8 cellular contexts compared by ENCODE assay signal in the genomic region with DNA sequence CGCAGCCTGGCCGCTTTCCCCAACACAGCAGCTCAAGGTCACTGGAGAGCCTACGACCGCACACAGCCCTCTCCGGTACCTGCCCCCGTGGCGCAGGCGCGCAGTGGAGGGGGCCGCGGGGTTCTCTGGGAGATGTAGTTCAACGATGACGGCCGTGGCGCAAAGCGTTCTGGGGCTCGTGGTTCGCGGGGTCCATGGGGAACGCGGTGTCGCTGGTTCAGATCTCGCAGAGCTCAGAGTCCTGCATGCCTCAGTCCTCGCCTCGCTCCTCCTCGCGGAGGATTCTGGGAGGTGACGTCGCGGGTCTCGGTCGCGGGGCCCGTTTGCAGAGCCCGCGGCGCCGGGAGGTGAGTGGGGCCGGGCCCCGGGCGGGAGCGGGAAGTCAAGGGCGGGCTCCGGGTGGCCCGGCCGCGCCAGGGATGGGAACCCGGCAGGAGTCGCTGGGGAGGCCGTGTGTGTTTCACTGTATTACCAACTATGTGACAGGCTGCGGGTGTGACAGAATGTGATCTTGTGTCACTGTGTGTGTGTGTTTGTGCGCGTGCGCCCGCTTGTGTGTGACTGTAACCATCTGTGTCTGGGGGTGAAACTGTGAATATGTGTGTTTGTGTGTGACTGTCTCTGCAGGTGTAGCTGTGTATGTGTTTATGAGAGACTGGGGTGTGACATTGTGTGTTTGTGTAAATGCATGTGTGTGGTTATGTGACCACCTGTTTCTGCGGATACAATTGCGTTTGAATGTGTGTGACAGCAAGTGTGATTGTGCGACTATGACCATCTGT. TPM values are rescaled to one million over a fixed set of nuclear protein-coding genes. Genes with fewer than 3 reads are reported as not detected.
DNase-seq lines count a peak whose midpoint lies in the region; ATAC-seq and TF ChIP-seq lines count a peak whose summit lies in the region.

Gene ZNF527, plus strand, starts transcription at position 220 of the 782 bp plus-strand sequence. CDS start 3,100 bp downstream, outside the sequence.

- in situ Hi-C loops in GM13976 (cut with MboI; ENCODE audit: low sequenced_read_pairs, unreplicated experiment): no loop called here

- H3K4me1 ChIP-seq in left ventricle myocardium inferior: peaks cover 25% of the 10 kb centered on the region
- H3K4me1 ChIP-seq in upper lobe of right lung: peaks cover 6% of the 10 kb centered on the region

- TF ChIP-seq CTCF in GM13976 (IDR thresholded peaks at IDR 0.05; ENCODE audit: borderline replicate concordance, control extremely low read depth, extremely low read depth, insufficient read depth, missing control alignments): no peak
- TF ChIP-seq CTCF in left ventricle myocardium inferior (IDR thresholded peaks at IDR 0.05; ENCODE audit: borderline replicate concordance): peak; percentile 20
- TF ChIP-seq CTCF in upper lobe of right lung (IDR thresholded peaks at IDR 0.05): peak; percentile 8

- ATAC-seq in HG02852 (IDR thresholded peaks at IDR 0.05; ENCODE audit: unreplicated experiment) (peak; percentile 96), upper lobe of right lung (peak; percentile 99)

- DNase-seq in GM13976 (ENCODE audit: low spot score) (peak; percentile 96), NCI-H146 (lab: John Stamatoyannopoulos, UW) (peak; percentile 94), T-helper 1 cell (peak; percentile 92 to 97 (median 95)), left ventricle myocardium inferior (peak; percentile 98), posterior vena cava (ENCODE audit: low spot score) (peak; percentile 99), upper lobe of right lung (peak; percentile 98)

- H3K27me3 ChIP-seq in left ventricle myocardium inferior (ENCODE audit: low read depth) (no peaks in the 10 kb centered on the region), upper lobe of right lung (no peaks in the 10 kb centered on the region)

- H3K36me3 ChIP-seq in left ventricle myocardium inferior (peaks cover 27% of the 10 kb centered on the region), upper lobe of right lung (peaks cover 13% of the 10 kb centered on the region)

- peaks cover 20% of the 10 kb centered on the region for H3K9me3 ChIP-seq in left ventricle myocardium inferior (replicated peaks)
- H3K9me3 ChIP-seq in upper lobe of right lung: peaks cover 1% of the 10 kb centered on the region

- intact Hi-C loops in left ventricle myocardium inferior (cut with micrococcal nuclease): no loop called here
- intact Hi-C loops in posterior vena cava (cut with DNase I): no loop called here
- intact Hi-C loops in upper lobe of right lung (cut with DNase I): no loop called here

- H3K4me3 ChIP-seq in left ventricle myocardium inferior (peak within 1 kb of the TSS; percentile 77), upper lobe of right lung (peak within 1 kb of the TSS; percentile 79)

- H3K27ac ChIP-seq in angular gyrus (ENCODE audit: low read depth, low read length) (peak within 1 kb of the TSS; percentile 97), left ventricle myocardium inferior (replicated peaks) (peak within 1 kb of the TSS; percentile 94), upper lobe of right lung (peak within 1 kb of the TSS; percentile 85)

RNA-seq across cellular contexts. Expression of gene ZNF527, which starts in this region (rescaled TPM):
- total RNA-seq in left ventricle myocardium inferior (6.2 TPM), posterior vena cava (1 to 10 TPM; 4.2 to 6.7 TPM), upper lobe of right lung (6.3 TPM)

Comparison
In these comparisons a context has a peak if more than half of its experiments do, and no peak if none do; other contexts are left out.
1. Peak in every context shown above with its lines: DNase-seq, ATAC-seq, H3K4me3 ChIP-seq and H3K27ac ChIP-seq.